ENCODE assay signal across 1 cellular context in the genomic region with DNA sequence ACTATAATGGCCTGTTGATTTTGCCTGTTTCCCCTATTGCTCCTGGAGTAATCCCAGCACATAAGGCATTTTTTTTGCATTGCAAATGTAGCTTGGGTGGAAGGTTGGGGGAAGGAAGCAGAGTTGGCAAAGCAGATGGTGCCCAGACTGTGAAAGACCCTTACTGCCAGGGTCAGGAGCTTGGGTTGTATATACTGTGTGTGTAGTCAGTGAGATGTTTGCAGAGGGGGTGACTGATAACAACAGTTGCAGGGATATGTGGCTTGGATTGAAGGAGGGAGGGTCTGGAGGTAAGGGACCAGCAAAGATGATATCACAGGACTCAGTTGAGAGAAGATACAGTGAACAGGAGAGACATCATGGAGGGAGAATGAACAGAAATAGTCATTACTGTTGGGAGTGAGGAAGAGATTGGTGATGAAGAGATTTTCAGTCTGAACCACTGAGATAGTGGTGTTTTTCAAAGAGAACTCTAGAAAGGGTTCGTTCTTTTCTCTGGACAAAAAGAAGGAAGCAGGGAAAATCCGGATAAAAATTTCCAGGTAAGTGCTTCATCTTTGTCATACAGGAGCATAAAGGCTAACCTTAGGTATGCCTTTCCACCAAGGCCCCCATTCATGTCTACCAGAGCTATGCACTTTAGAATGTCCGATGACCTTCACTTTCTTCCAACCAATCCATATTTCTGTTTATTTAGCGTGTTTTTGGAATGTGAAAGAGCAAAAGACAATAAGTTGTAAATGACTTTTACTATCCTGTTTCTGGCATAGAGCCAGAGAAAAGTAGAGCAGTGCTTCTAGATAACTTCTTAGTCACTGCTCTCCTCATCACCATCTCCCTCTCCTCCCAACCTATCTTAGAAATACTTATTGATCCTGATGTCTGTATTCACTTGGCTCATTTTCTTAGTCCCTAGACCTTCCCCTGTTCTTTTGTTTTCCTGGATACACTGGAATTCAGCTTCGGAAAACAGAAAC.
TF ChIP-seq lines count a peak whose summit lies in the region.

No MANE protein-coding gene starts in this region.

TF ChIP-seq in HepG2, 621 proteins besides CTCF, POLR2A, EP300 and RAD21 (continued from another document and continues in another):
- TF ChIP-seq, protein P1, sequence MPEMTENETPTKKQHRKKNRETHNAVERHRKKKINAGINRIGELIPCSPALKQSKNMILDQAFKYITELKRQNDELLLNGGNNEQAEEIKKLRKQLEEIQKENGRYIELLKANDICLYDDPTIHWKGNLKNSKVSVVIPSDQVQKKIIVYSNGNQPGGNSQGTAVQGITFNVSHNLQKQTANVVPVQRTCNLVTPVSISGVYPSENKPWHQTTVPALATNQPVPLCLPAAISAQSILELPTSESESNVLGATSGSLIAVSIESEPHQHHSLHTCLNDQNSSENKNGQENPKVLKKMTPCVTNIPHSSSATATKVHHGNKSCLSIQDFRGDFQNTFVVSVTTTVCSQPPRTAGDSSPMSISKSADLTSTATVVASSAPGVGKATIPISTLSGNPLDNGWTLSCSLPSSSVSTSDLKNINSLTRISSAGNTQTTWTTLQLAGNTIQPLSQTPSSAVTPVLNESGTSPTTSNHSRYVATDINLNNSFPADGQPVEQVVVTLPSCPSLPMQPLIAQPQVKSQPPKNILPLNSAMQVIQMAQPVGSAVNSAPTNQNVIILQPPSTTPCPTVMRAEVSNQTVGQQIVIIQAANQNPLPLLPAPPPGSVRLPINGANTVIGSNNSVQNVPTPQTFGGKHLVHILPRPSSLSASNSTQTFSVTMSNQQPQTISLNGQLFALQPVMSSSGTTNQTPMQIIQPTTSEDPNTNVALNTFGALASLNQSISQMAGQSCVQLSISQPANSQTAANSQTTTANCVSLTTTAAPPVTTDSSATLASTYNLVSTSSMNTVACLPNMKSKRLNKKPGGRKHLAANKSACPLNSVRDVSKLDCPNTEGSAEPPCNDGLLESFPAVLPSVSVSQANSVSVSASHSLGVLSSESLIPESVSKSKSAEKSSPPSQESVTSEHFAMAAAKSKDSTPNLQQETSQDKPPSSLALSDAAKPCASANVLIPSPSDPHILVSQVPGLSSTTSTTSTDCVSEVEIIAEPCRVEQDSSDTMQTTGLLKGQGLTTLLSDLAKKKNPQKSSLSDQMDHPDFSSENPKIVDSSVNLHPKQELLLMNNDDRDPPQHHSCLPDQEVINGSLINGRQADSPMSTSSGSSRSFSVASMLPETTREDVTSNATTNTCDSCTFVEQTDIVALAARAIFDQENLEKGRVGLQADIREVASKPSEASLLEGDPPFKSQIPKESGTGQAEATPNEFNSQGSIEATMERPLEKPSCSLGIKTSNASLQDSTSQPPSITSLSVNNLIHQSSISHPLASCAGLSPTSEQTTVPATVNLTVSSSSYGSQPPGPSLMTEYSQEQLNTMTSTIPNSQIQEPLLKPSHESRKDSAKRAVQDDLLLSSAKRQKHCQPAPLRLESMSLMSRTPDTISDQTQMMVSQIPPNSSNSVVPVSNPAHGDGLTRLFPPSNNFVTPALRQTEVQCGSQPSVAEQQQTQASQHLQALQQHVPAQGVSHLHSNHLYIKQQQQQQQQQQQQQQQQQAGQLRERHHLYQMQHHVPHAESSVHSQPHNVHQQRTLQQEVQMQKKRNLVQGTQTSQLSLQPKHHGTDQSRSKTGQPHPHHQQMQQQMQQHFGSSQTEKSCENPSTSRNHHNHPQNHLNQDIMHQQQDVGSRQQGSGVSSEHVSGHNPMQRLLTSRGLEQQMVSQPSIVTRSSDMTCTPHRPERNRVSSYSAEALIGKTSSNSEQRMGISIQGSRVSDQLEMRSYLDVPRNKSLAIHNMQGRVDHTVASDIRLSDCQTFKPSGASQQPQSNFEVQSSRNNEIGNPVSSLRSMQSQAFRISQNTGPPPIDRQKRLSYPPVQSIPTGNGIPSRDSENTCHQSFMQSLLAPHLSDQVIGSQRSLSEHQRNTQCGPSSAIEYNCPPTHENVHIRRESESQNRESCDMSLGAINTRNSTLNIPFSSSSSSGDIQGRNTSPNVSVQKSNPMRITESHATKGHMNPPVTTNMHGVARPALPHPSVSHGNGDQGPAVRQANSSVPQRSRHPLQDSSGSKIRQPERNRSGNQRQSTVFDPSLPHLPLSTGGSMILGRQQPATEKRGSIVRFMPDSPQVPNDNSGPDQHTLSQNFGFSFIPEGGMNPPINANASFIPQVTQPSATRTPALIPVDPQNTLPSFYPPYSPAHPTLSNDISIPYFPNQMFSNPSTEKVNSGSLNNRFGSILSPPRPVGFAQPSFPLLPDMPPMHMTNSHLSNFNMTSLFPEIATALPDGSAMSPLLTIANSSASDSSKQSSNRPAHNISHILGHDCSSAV (CRISPR knock-in tag; IDR thresholded peaks at IDR 0.05; ENCODE audit: borderline replicate concordance), result no peak
- no peak for TF ChIP-seq ZNF619 (CRISPR knock-in tag; IDR thresholded peaks at IDR 0.05)
- no peak for TF ChIP-seq SIN3A (IDR thresholded peaks at IDR 0.05; ENCODE audit: borderline replicate concordance, low read depth, low read length)
- TF ChIP-seq, protein P2, sequence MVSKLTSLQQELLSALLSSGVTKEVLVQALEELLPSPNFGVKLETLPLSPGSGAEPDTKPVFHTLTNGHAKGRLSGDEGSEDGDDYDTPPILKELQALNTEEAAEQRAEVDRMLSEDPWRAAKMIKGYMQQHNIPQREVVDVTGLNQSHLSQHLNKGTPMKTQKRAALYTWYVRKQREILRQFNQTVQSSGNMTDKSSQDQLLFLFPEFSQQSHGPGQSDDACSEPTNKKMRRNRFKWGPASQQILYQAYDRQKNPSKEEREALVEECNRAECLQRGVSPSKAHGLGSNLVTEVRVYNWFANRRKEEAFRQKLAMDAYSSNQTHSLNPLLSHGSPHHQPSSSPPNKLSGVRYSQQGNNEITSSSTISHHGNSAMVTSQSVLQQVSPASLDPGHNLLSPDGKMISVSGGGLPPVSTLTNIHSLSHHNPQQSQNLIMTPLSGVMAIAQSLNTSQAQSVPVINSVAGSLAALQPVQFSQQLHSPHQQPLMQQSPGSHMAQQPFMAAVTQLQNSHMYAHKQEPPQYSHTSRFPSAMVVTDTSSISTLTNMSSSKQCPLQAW (CRISPR knock-in tag; IDR thresholded peaks at IDR 0.05), result no peak
- TF ChIP-seq CREB1 (IDR thresholded peaks at IDR 0.05), result no peak
- peak; percentile 67; the same call in 1 of the 2 replicates for TF ChIP-seq CREB1 (CRISPR knock-in tag; IDR thresholded peaks at IDR 0.05)
- TF ChIP-seq, protein P3, sequence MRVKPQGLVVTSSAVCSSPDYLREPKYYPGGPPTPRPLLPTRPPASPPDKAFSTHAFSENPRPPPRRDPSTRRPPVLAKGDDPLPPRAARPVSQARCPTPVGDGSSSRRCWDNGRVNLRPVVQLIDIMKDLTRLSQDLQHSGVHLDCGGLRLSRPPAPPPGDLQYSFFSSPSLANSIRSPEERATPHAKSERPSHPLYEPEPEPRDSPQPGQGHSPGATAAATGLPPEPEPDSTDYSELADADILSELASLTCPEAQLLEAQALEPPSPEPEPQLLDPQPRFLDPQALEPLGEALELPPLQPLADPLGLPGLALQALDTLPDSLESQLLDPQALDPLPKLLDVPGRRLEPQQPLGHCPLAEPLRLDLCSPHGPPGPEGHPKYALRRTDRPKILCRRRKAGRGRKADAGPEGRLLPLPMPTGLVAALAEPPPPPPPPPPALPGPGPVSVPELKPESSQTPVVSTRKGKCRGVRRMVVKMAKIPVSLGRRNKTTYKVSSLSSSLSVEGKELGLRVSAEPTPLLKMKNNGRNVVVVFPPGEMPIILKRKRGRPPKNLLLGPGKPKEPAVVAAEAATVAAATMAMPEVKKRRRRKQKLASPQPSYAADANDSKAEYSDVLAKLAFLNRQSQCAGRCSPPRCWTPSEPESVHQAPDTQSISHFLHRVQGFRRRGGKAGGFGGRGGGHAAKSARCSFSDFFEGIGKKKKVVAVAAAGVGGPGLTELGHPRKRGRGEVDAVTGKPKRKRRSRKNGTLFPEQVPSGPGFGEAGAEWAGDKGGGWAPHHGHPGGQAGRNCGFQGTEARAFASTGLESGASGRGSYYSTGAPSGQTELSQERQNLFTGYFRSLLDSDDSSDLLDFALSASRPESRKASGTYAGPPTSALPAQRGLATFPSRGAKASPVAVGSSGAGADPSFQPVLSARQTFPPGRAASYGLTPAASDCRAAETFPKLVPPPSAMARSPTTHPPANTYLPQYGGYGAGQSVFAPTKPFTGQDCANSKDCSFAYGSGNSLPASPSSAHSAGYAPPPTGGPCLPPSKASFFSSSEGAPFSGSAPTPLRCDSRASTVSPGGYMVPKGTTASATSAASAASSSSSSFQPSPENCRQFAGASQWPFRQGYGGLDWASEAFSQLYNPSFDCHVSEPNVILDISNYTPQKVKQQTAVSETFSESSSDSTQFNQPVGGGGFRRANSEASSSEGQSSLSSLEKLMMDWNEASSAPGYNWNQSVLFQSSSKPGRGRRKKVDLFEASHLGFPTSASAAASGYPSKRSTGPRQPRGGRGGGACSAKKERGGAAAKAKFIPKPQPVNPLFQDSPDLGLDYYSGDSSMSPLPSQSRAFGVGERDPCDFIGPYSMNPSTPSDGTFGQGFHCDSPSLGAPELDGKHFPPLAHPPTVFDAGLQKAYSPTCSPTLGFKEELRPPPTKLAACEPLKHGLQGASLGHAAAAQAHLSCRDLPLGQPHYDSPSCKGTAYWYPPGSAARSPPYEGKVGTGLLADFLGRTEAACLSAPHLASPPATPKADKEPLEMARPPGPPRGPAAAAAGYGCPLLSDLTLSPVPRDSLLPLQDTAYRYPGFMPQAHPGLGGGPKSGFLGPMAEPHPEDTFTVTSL (CRISPR knock-in tag; IDR thresholded peaks at IDR 0.05; ENCODE audit: borderline replicate concordance), result peak; percentile 99
- peak; percentile 66 for TF ChIP-seq ZNF317 (CRISPR knock-in tag; IDR thresholded peaks at IDR 0.05)
- TF ChIP-seq SMAD1 (CRISPR knock-in tag; IDR thresholded peaks at IDR 0.05; ENCODE audit: borderline replicate concordance, low read depth), result no peak
- peak; percentile 91 for TF ChIP-seq RCOR2 (CRISPR knock-in tag; IDR thresholded peaks at IDR 0.05)
- TF ChIP-seq, protein P4, sequence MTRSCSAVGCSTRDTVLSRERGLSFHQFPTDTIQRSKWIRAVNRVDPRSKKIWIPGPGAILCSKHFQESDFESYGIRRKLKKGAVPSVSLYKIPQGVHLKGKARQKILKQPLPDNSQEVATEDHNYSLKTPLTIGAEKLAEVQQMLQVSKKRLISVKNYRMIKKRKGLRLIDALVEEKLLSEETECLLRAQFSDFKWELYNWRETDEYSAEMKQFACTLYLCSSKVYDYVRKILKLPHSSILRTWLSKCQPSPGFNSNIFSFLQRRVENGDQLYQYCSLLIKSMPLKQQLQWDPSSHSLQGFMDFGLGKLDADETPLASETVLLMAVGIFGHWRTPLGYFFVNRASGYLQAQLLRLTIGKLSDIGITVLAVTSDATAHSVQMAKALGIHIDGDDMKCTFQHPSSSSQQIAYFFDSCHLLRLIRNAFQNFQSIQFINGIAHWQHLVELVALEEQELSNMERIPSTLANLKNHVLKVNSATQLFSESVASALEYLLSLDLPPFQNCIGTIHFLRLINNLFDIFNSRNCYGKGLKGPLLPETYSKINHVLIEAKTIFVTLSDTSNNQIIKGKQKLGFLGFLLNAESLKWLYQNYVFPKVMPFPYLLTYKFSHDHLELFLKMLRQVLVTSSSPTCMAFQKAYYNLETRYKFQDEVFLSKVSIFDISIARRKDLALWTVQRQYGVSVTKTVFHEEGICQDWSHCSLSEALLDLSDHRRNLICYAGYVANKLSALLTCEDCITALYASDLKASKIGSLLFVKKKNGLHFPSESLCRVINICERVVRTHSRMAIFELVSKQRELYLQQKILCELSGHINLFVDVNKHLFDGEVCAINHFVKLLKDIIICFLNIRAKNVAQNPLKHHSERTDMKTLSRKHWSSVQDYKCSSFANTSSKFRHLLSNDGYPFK (CRISPR knock-in tag; IDR thresholded peaks at IDR 0.05; ENCODE audit: borderline replicate concordance), result no peak
- TF ChIP-seq ERF (CRISPR knock-in tag; IDR thresholded peaks at IDR 0.05), result no peak; the same call in none of the 2 replicates
- TF ChIP-seq, protein P5, sequence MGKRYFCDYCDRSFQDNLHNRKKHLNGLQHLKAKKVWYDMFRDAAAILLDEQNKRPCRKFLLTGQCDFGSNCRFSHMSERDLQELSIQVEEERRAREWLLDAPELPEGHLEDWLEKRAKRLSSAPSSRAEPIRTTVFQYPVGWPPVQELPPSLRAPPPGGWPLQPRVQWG (CRISPR knock-in tag; IDR thresholded peaks at IDR 0.05; ENCODE audit: borderline replicate concordance, low read depth), result no peak
- no peak for TF ChIP-seq BRD4 (CRISPR knock-in tag; IDR thresholded peaks at IDR 0.05)
- TF ChIP-seq, protein P6, sequence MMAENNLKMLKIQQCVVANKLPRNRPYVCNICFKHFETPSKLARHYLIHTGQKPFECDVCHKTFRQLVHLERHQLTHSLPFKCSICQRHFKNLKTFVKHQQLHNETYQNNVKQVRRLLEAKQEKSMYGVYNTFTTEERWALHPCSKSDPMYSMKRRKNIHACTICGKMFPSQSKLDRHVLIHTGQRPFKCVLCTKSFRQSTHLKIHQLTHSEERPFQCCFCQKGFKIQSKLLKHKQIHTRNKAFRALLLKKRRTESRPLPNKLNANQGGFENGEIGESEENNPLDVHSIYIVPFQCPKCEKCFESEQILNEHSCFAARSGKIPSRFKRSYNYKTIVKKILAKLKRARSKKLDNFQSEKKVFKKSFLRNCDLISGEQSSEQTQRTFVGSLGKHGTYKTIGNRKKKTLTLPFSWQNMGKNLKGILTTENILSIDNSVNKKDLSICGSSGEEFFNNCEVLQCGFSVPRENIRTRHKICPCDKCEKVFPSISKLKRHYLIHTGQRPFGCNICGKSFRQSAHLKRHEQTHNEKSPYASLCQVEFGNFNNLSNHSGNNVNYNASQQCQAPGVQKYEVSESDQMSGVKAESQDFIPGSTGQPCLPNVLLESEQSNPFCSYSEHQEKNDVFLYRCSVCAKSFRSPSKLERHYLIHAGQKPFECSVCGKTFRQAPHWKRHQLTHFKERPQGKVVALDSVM (CRISPR knock-in tag; IDR thresholded peaks at IDR 0.05), result no peak
- TF ChIP-seq NFIC (IDR thresholded peaks at IDR 0.05; ENCODE audit: low read length), result peak; percentile 100
- TF ChIP-seq, protein P7, sequence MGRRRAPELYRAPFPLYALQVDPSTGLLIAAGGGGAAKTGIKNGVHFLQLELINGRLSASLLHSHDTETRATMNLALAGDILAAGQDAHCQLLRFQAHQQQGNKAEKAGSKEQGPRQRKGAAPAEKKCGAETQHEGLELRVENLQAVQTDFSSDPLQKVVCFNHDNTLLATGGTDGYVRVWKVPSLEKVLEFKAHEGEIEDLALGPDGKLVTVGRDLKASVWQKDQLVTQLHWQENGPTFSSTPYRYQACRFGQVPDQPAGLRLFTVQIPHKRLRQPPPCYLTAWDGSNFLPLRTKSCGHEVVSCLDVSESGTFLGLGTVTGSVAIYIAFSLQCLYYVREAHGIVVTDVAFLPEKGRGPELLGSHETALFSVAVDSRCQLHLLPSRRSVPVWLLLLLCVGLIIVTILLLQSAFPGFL (CRISPR knock-in tag; IDR thresholded peaks at IDR 0.05), result no peak
- TF ChIP-seq KDM6A (CRISPR knock-in tag; IDR thresholded peaks at IDR 0.05; ENCODE audit: low read depth), result peak; percentile 81
- TF ChIP-seq, protein P8, sequence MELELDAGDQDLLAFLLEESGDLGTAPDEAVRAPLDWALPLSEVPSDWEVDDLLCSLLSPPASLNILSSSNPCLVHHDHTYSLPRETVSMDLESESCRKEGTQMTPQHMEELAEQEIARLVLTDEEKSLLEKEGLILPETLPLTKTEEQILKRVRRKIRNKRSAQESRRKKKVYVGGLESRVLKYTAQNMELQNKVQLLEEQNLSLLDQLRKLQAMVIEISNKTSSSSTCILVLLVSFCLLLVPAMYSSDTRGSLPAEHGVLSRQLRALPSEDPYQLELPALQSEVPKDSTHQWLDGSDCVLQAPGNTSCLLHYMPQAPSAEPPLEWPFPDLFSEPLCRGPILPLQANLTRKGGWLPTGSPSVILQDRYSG (CRISPR knock-in tag; IDR thresholded peaks at IDR 0.05), result 0 out of 2 replicates have a peak, but pooled peaks have one; percentile 21
- no peak for TF ChIP-seq ETV6 (CRISPR knock-in tag; conservative IDR thresholded peaks at IDR 0.05)
- peak; percentile 71; the same call in 1 of the 2 replicates for TF ChIP-seq GFI1 (CRISPR knock-in tag; IDR thresholded peaks at IDR 0.05; ENCODE audit: borderline replicate concordance)
